ENCODE assay signal across 8 cellular contexts in genomic region chr10:6920072-6921019, GRCh38.
DNase-seq lines count a peak whose midpoint lies in the region; ATAC-seq and TF ChIP-seq lines count a peak whose summit lies in the region.

No MANE protein-coding gene starts in this region.

- peak; percentile 28 to 75 (median 65) for TF ChIP-seq CTCF in heart right ventricle (IDR thresholded peaks at IDR 0.05)

- peaks cover 0 to 3% (median 0%) of the 10 kb centered on the region in 7 donors for H3K27me3 ChIP-seq in heart right ventricle

- peak; percentile 2 for DNase-seq in COLO668 (lab: John Stamatoyannopoulos, UW; ENCODE audit: unreplicated experiment)
- DNase-seq in activated naive CD4-positive, alpha-beta T cell treated with anti-CD3 and anti-CD28 coated beads, Interleukin-2, amount 10 ng/mL, durations not matched to agents 7 days and 5 days: peak; percentile 85
- DNase-seq in heart right ventricle: peak; percentile 59 to 62
- DNase-seq in retina: peak; percentile 78
- no peak for DNase-seq in NCI-H1930 (lab: John Stamatoyannopoulos, UW)

- peaks cover 21% of the 10 kb centered on the region for H3K4me1 Mint-ChIP-seq in activated naive CD4-positive, alpha-beta T cell treated with anti-CD3 and anti-CD28 coated beads, Interleukin-2, amount 10 ng/mL, durations not matched to agents 7 days and 5 days

- no peak overlapping the region for H3K4me3 ChIP-seq in heart right ventricle

- H3K9me3 Mint-ChIP-seq in activated naive CD4-positive, alpha-beta T cell treated with anti-CD3 and anti-CD28 coated beads, Interleukin-2, amount 10 ng/mL, durations not matched to agents 7 days and 5 days: no peaks in the 10 kb centered on the region

- peak overlapping the region in 1 of 10 donors; percentile 9 for H3K27ac ChIP-seq in heart right ventricle

- 28 to 32% methylated on average over 26 of the region's 26 CpGs for WGBS in heart right ventricle, 2 donors

- intact Hi-C loops in heart right ventricle (cut with DNase I): loop anchor here in 7 of 10 donors (5.0 to 10.0 kb wide), 5 partner anchors 194 to 497 kb away; partner anchors contain the start of gene SFMBT2 (in 4 of the 7)

- H3K9me3 ChIP-seq in heart right ventricle: no peaks in the 10 kb centered on the region

- no peak overlapping the region for H3K4me3 Mint-ChIP-seq in activated naive CD4-positive, alpha-beta T cell treated with anti-CD3 and anti-CD28 coated beads, Interleukin-2, amount 10 ng/mL, durations not matched to agents 7 days and 5 days

- CTCF ChIA-PET in activated naive CD4-positive, alpha-beta T cell treated with anti-CD3 and anti-CD28 coated beads, Interleukin-2, amount 10 ng/mL, durations not matched to agents 7 days and 5 days (lab: Charles Lee): interaction anchor here (0.5 to 5.1 kb wide), 44 partner anchors 8 to 763 kb away, joined by 3 to 56 read pairs (median 3); partner anchors contain the start of gene SFMBT2

- ATAC-seq in GM19455 (IDR thresholded peaks at IDR 0.05; ENCODE audit: unreplicated experiment): peak; percentile 96
- ATAC-seq in HG03521 (IDR thresholded peaks at IDR 0.05; ENCODE audit: unreplicated experiment): peak; percentile 87
- ATAC-seq in SK-N-SH treated with all-trans-retinoic acid at 6 μM for 48 hours: peak; percentile 95
- peak; percentile 83 to 95 (median 90) for ATAC-seq in heart right ventricle

- H3K36me3 ChIP-seq in heart right ventricle: no peaks in the 10 kb centered on the region

- H3K27me3 Mint-ChIP-seq in activated naive CD4-positive, alpha-beta T cell treated with anti-CD3 and anti-CD28 coated beads, Interleukin-2, amount 10 ng/mL, durations not matched to agents 7 days and 5 days: peaks cover 11% of the 10 kb centered on the region

- H3K4me1 ChIP-seq in heart right ventricle: peaks cover 0 to 15% (median 5%) of the 10 kb centered on the region in 9 donors

- H3K27ac Mint-ChIP-seq in activated naive CD4-positive, alpha-beta T cell treated with anti-CD3 and anti-CD28 coated beads, Interleukin-2, amount 10 ng/mL, durations not matched to agents 7 days and 5 days: no peak overlapping the region

- H3K36me3 Mint-ChIP-seq in activated naive CD4-positive, alpha-beta T cell treated with anti-CD3 and anti-CD28 coated beads, Interleukin-2, amount 10 ng/mL, durations not matched to agents 7 days and 5 days: no peaks in the 10 kb centered on the region

TF ChIP-seq in SK-N-SH treated with all-trans-retinoic acid at 6 μM for 48 hours, 23 proteins besides CTCF, POLR2A, EP300 and RAD21:
- TF ChIP-seq, protein P1, sequence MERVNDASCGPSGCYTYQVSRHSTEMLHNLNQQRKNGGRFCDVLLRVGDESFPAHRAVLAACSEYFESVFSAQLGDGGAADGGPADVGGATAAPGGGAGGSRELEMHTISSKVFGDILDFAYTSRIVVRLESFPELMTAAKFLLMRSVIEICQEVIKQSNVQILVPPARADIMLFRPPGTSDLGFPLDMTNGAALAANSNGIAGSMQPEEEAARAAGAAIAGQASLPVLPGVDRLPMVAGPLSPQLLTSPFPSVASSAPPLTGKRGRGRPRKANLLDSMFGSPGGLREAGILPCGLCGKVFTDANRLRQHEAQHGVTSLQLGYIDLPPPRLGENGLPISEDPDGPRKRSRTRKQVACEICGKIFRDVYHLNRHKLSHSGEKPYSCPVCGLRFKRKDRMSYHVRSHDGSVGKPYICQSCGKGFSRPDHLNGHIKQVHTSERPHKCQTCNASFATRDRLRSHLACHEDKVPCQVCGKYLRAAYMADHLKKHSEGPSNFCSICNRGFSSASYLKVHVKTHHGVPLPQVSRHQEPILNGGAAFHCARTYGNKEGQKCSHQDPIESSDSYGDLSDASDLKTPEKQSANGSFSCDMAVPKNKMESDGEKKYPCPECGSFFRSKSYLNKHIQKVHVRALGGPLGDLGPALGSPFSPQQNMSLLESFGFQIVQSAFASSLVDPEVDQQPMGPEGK (CRISPR knock-in tag; IDR thresholded peaks at IDR 0.05; ENCODE audit: borderline replicate concordance): no peak

Comparison
In these comparisons a context has a peak if more than half of its experiments do, and no peak if none do; other contexts are left out.
1. DNase-seq: peak in COLO668 (single experiment), activated naive CD4-positive, alpha-beta T cell treated with anti-CD3 and anti-CD28 coated beads, Interleukin-2, amount 10 ng/mL, durations not matched to agents 7 days and 5 days (single experiment), heart right ventricle (2 of 2) and retina (single experiment); none in NCI-H1930 (0 of 2).
2. Peak in every context shown above with its lines, with median percentiles within 50 percentile points of each other: ATAC-seq.